Comparison of ENCODE assay signal across 16 cellular contexts in genomic region chr17:75719732-75720131, GRCh38. TPM values are rescaled to one million over a fixed set of nuclear protein-coding genes. Genes with fewer than 3 reads are reported as not detected.
DNase-seq lines count a peak whose midpoint lies in the region; ATAC-seq and TF ChIP-seq lines count a peak whose summit lies in the region.
"Had no signal": no experiment of that assay in that cellular context is flagged by ENCODE, and none has a peak within 500 bp of the region (broad histone marks: within the 10 kb centered on the region; RNA-seq: fewer than 3 reads in every experiment).

No MANE protein-coding gene starts in this region.

- no peak for TF ChIP-seq CTCF in RWPE1 (conservative IDR thresholded peaks at IDR 0.05; ENCODE audit: low read depth)
- TF ChIP-seq CTCF in sigmoid colon (IDR thresholded peaks at IDR 0.05), result no peak

- H3K4me3 Mint-ChIP-seq in activated CD4-positive, alpha-beta T cell treated with anti-CD3 and anti-CD28 coated beads, Interleukin-2, amount 10 ng/mL, durations not matched to agents 24 days and 14 days, result peak overlapping the region; percentile 81

- no peak for DNase-seq in activated CD4-positive, alpha-beta T cell treated with anti-CD3 and anti-CD28 coated beads, Interleukin-2, amount 10 ng/mL, durations not matched to agents 24 days and 14 days
- DNase-seq in activated CD4-positive, alpha-beta T cell treated with anti-CD3 and anti-CD28 coated beads, Interleukin-2, amount 50 U/mL, for 4 hours, result no peak
- no peak for DNase-seq in RWPE1 (ENCODE audit: low spot score)
- DNase-seq in epithelial cell of prostate (ENCODE audit: low read depth, low spot score), result no peak
- no peak for DNase-seq in sigmoid colon
- DNase-seq in NCI-H1417 treated with DMSO at 0.1 percent for 48 hours (lab: John Stamatoyannopoulos, UW), result no peak
- DNase-seq: DMS79; NCI-H1436; NCI-H2227 treated with DMSO at 0.1 percent for 48 hours; stimulated activated CD4-positive, alpha-beta T cell treated with anti-CD3 and anti-CD28 coated beads, Interleukin-4, amount 100 ng/mL, for 4 hours; stimulated activated CD8-positive, alpha-beta memory T cell treated with anti-CD3 and anti-CD28 coated beads, Interleukin-4, amount 100 ng/mL, for 48 hours; tibial artery had no signal

- TF ChIP-seq EP300 in sigmoid colon (IDR thresholded peaks at IDR 0.05), result no peak

- no peak for ATAC-seq in HG02938 (IDR thresholded peaks at IDR 0.05; ENCODE audit: unreplicated experiment)
- ATAC-seq in GM21825 (IDR thresholded peaks at IDR 0.05; ENCODE audit: unreplicated experiment), result no peak

- H3K36me3 ChIP-seq in sigmoid colon, result no peaks in the 10 kb centered on the region
- H3K36me3 ChIP-seq: ascending aorta had no signal

- H3K27me3 Mint-ChIP-seq in activated CD4-positive, alpha-beta T cell treated with anti-CD3 and anti-CD28 coated beads, Interleukin-2, amount 10 ng/mL, durations not matched to agents 24 days and 14 days, result peaks cover 22% of the 10 kb centered on the region

- CTCF ChIA-PET in RWPE1 (lab: Yijun Ruan, JAX), result interaction anchor here (1.7 kb wide), 1 partner anchor 40 kb away, joined by 5 read pairs; no protein-coding TSS in a partner anchor

- H3K9me3 ChIP-seq in sigmoid colon, result no peaks in the 10 kb centered on the region
- H3K9me3 ChIP-seq: ascending aorta, tibial artery had no signal

- H3K4me1 ChIP-seq in sigmoid colon, result peaks cover 0 to 14% (median 12%) of the 10 kb centered on the region in 4 donors

- H3K9me3 Mint-ChIP-seq in activated CD4-positive, alpha-beta T cell treated with anti-CD3 and anti-CD28 coated beads, Interleukin-2, amount 10 ng/mL, durations not matched to agents 24 days and 14 days, result no peaks in the 10 kb centered on the region

- intact Hi-C loops in activated CD4-positive, alpha-beta T cell treated with anti-CD3 and anti-CD28 coated beads, Interleukin-2, amount 10 ng/mL, durations not matched to agents 24 days and 14 days (cut with micrococcal nuclease), result no loop called here
- intact Hi-C loops in sigmoid colon (cut with DNase I), result no loop called here

- H3K36me3 Mint-ChIP-seq in activated CD4-positive, alpha-beta T cell treated with anti-CD3 and anti-CD28 coated beads, Interleukin-2, amount 10 ng/mL, durations not matched to agents 24 days and 14 days (ENCODE audit: low read depth), result no peaks in the 10 kb centered on the region

- peaks cover 4% of the 10 kb centered on the region for H3K4me1 Mint-ChIP-seq in activated CD4-positive, alpha-beta T cell treated with anti-CD3 and anti-CD28 coated beads, Interleukin-2, amount 10 ng/mL, durations not matched to agents 24 days and 14 days

- POLR2A ChIA-PET in RWPE1 (lab: Yijun Ruan, JAX; ENCODE audit: low non-redundant PET), result interaction anchor here (1.0 to 2.1 kb wide), 2 partner anchors 9 to 12 kb away, joined by 4 to 5 read pairs; no protein-coding TSS in a partner anchor

- TF ChIP-seq POLR2A in sigmoid colon (IDR thresholded peaks at IDR 0.05), result no peak

- H3K4me3 ChIP-seq in sigmoid colon, result no peak overlapping the region
- H3K4me3 ChIP-seq: ascending aorta, tibial artery had no signal

- H3K27me3 ChIP-seq in sigmoid colon, result peaks cover 13 to 62% (median 36%) of the 10 kb centered on the region in 3 donors

- no peak overlapping the region for H3K27ac Mint-ChIP-seq in activated CD4-positive, alpha-beta T cell treated with anti-CD3 and anti-CD28 coated beads, Interleukin-2, amount 10 ng/mL, durations not matched to agents 24 days and 14 days

- H3K27ac ChIP-seq in RWPE1 (peak overlapping the region; percentile 98), epithelial cell of prostate (peak overlapping the region; percentile 98), sigmoid colon (peak overlapping the region; percentile 1 to 80 (median 70))
- H3K27ac ChIP-seq: ascending aorta, C4-2B, tibial artery had no signal

- WGBS in sigmoid colon, 2 donors, result 91 to 97% methylated on average over 2 of the region's 2 CpGs

RNA-seq across cellular contexts. Expression of gene ITGB4, which starts 1.5 kb away (rescaled TPM):
- 0.71 and 1.8 TPM in 2 replicates for total RNA-seq in activated CD4-positive, alpha-beta T cell treated with anti-CD3 and anti-CD28 coated beads, Interleukin-2, amount 10 ng/mL, durations not matched to agents 24 days and 14 days
- 10 to 100 TPM; 15.1 to 43.2 (median 23.1) TPM for total RNA-seq in sigmoid colon
- 100 to 1,000 TPM in 1 of 3 donors, 10 to 100 TPM in 2; 17.8 to 116 (median 25.8) TPM for polyA plus RNA-seq in sigmoid colon

RNA-seq across cellular contexts. Expression of gene GALK1, which starts 45.3 kb away (rescaled TPM):
- 53.3 and 54.7 TPM in 2 replicates for total RNA-seq in activated CD4-positive, alpha-beta T cell treated with anti-CD3 and anti-CD28 coated beads, Interleukin-2, amount 10 ng/mL, durations not matched to agents 24 days and 14 days
- total RNA-seq in sigmoid colon, result 10 to 100 TPM; 17.2 to 24.6 (median 20.3) TPM
- 10 to 100 TPM; 14.3 to 28.2 (median 14.4) TPM for polyA plus RNA-seq in sigmoid colon

RNA-seq across cellular contexts. Expression of gene SAP30BP, which starts 52.6 kb away (rescaled TPM):
- 109 and 115 TPM in 2 replicates for total RNA-seq in activated CD4-positive, alpha-beta T cell treated with anti-CD3 and anti-CD28 coated beads, Interleukin-2, amount 10 ng/mL, durations not matched to agents 24 days and 14 days
- total RNA-seq in sigmoid colon, result 10 to 100 TPM; 53.5 to 96.9 (median 63.6) TPM
- 10 to 100 TPM; 53.2 to 69.3 (median 57.7) TPM for polyA plus RNA-seq in sigmoid colon

RNA-seq across cellular contexts. Expression of gene RECQL5, which starts 52.8 kb away (rescaled TPM):
- total RNA-seq in activated CD4-positive, alpha-beta T cell treated with anti-CD3 and anti-CD28 coated beads, Interleukin-2, amount 10 ng/mL, durations not matched to agents 24 days and 14 days, result 34.2 and 34.4 TPM in 2 replicates
- total RNA-seq in sigmoid colon, result 10 to 100 TPM in 3 of 4 donors, 1 to 10 TPM in 1; 5.1 to 11.6 (median 11.3) TPM
- polyA plus RNA-seq in sigmoid colon, result 10 to 100 TPM in 2 of 3 donors, 1 to 10 TPM in 1; 9.0 to 30.1 (median 10.2) TPM
